Comparison of ENCODE assay signal across 24 cellular contexts in genomic region chr12:38983117-38983571, GRCh38.
DNase-seq lines count a peak whose midpoint lies in the region; ATAC-seq and TF ChIP-seq lines count a peak whose summit lies in the region.
"Had no signal": no experiment of that assay in that cellular context is flagged by ENCODE, and none has a peak within 500 bp of the region (broad histone marks: within the 10 kb centered on the region; RNA-seq: fewer than 3 reads in every experiment).

No MANE protein-coding gene starts in this region.

- peak; percentile 0 for DNase-seq in AG10803 (ENCODE audit: low read depth)
- DNase-seq in HT1080 (ENCODE audit: low read depth), result peak; percentile 57
- peak; percentile 65 for DNase-seq in RPMI7951 (ENCODE audit: low read depth)
- DNase-seq in fibroblast of the aortic adventitia (ENCODE audit: low read depth), result peak; percentile 11
- no peak for DNase-seq in NCI-H1048 (lab: John Stamatoyannopoulos, UW)
- DNase-seq: activated CD8-positive, alpha-beta T cell treated with anti-CD3 and anti-CD28 coated beads, Interleukin-2, amount 10 ng/mL, durations not matched to agents 7 days and 5 days; activated effector memory CD4-positive, alpha-beta T cell treated with anti-CD3 and anti-CD28 coated beads, Interleukin-2, amount 50 U/mL, for 16 hours; activated naive CD8-positive, alpha-beta T cell treated with anti-CD3 and anti-CD28 coated beads, Interleukin-2, amount 50 U/mL, for 24 hours; activated T-cell treated with anti-CD3 and anti-CD28 coated beads for 4 hours; body of pancreas; midbrain; NCI-H1092 treated with DMSO at 0.1 percent for 48 hours; NCI-H187 treated with DMSO at 0.1 percent for 48 hours; NCI-H69; ovary; Right ventricle myocardium superior; spleen; stimulated activated CD4-positive, alpha-beta T cell treated with anti-CD3 and anti-CD28 coated beads, Interleukin-4, amount 100 ng/mL, for 1 hour; stimulated activated naive B cell treated with anti-CD40 and anti-IgM and Interleukin-4, amounts not matched to agents 10 μg/mL and 1 μg/mL and 100 μg/mL, for 72 hours had no signal

- no peak for ATAC-seq in GM18498 (IDR thresholded peaks at IDR 0.05; ENCODE audit: unreplicated experiment)
- no peak for ATAC-seq in GM21447 (IDR thresholded peaks at IDR 0.05; ENCODE audit: unreplicated experiment)
- ATAC-seq in GM19463 (IDR thresholded peaks at IDR 0.05; ENCODE audit: unreplicated experiment), result no peak
- ATAC-seq: activated CD8-positive, alpha-beta T cell treated with anti-CD3 and anti-CD28 coated beads, Interleukin-2, amount 10 ng/mL, durations not matched to agents 7 days and 5 days; activated naive CD8-positive, alpha-beta T cell treated with anti-CD3 and anti-CD28 coated beads, Interleukin-2, amount 50 U/mL, for 24 hours; body of pancreas; natural killer cell treated with Interleukin-12 subunit alpha and Interleukin-12 subunit beta and Interleukin-15 and Interleukin-18, amount 100 ng/mL, for 72 hours; stimulated activated naive B cell treated with anti-CD40 and anti-IgM and Interleukin-4, amounts not matched to agents 10 μg/mL and 1 μg/mL and 100 μg/mL, for 72 hours had no signal

- no peak for TF ChIP-seq CTCF in AG10803 (conservative IDR thresholded peaks at IDR 0.05; ENCODE audit: low read length)
- no peak for TF ChIP-seq CTCF in fibroblast of the aortic adventitia (IDR thresholded peaks at IDR 0.05; ENCODE audit: insufficient read depth, low read length)

- H3K4me3 ChIP-seq in AG10803 (ENCODE audit: low read length) (peak overlapping the region; percentile 36), fibroblast of the aortic adventitia (ENCODE audit: low read depth, low read length) (peak overlapping the region; percentile 23)
- H3K4me3 ChIP-seq: body of pancreas, ovary, right atrium auricular region, spleen had no signal
